11 cellular contexts compared by ENCODE assay signal in genomic region chr12:45354399-45354798, GRCh38.
DNase-seq lines count a peak whose midpoint lies in the region; ATAC-seq, FAIRE-seq and TF ChIP-seq lines count a peak whose summit lies in the region.
"Had no signal": no experiment of that assay in that cellular context is flagged by ENCODE, and none has a peak within 500 bp of the region (broad histone marks: within the 10 kb centered on the region; RNA-seq: fewer than 3 reads in every experiment).

No MANE protein-coding gene starts in this region.

- POLR2A ChIA-PET in A549 (lab: Yijun Ruan, JAX) (no interaction called here), WTC11 (lab: Charles Lee) (no interaction called here)

- TF ChIP-seq EP300 in A549 (IDR thresholded peaks at IDR 0.05) = no peak

- no peak for TF ChIP-seq POLR2A in A549 (IDR thresholded peaks at IDR 0.05; ENCODE audit: low read length)

- H3K36me3 Mint-ChIP-seq in WTC11 (peaks cover 51% of the 10 kb centered on the region), glutamatergic neuron (ENCODE audit: unreplicated experiment) (peaks cover 11% of the 10 kb centered on the region)

- H3K27ac Mint-ChIP-seq in WTC11 (peak overlapping the region; percentile 82), glutamatergic neuron (ENCODE audit: unreplicated experiment) (no peak overlapping the region)
- H3K27ac Mint-ChIP-seq: activated B cell treated with CpG ODN at 0.5 μM for 24 hours had no signal

- peak overlapping the region; percentile 43 for H3K4me2 ChIP-seq in A549

- no peak for FAIRE-seq in A549 (lab: Jason Lieb, UNC)

- ATAC-seq in A549 = peak in 1 of 2 experiments; percentile 36; a peak in 3 of 6 replicates
- peak; percentile 97 for ATAC-seq in GM18909 (IDR thresholded peaks at IDR 0.05; ENCODE audit: poor library complexity, unreplicated experiment)
- ATAC-seq in HG02798 (IDR thresholded peaks at IDR 0.05; ENCODE audit: poor library complexity, unreplicated experiment) = peak; percentile 89
- peak; percentile 74 for ATAC-seq in WTC11

- H3K4me3 Mint-ChIP-seq in WTC11 (no peak overlapping the region), glutamatergic neuron (ENCODE audit: unreplicated experiment) (no peak overlapping the region)
- H3K4me3 Mint-ChIP-seq: activated B cell treated with CpG ODN at 0.5 μM for 24 hours had no signal

- intact Hi-C loops in cardiac septum (cut with DNase I) = no loop called here

- peaks cover 13% of the 10 kb centered on the region for H3K9me3 Mint-ChIP-seq in WTC11
- H3K9me3 Mint-ChIP-seq in glutamatergic neuron (ENCODE audit: unreplicated experiment) = peaks cover 5% of the 10 kb centered on the region
- H3K9me3 Mint-ChIP-seq: activated B cell treated with CpG ODN at 0.5 μM for 24 hours had no signal

- no peak for TF ChIP-seq RAD21 in A549 (conservative IDR thresholded peaks at IDR 0.05 in 1 of 2, IDR thresholded peaks at IDR 0.05 in 1 of 2)

- peak overlapping the region; percentile 0 to 61; a peak in 4 of 6 replicates for H3K27ac ChIP-seq in A549

- H3K4me1 Mint-ChIP-seq in WTC11 = peaks cover 13% of the 10 kb centered on the region
- peaks cover 20% of the 10 kb centered on the region for H3K4me1 Mint-ChIP-seq in glutamatergic neuron (ENCODE audit: low read depth, unreplicated experiment)
- H3K4me1 Mint-ChIP-seq: activated B cell treated with CpG ODN at 0.5 μM for 24 hours had no signal

- H3K4me3 ChIP-seq in A549 = no peak overlapping the region
- H3K4me3 ChIP-seq: cardiac muscle cell had no signal

- H3K4me1 ChIP-seq in A549 = peaks cover 49% of the 10 kb centered on the region

- TF ChIP-seq CTCF in A549 (IDR thresholded peaks at IDR 0.05) (no peak), WTC11 (IDR thresholded peaks at IDR 0.05) (no peak), glutamatergic neuron (IDR thresholded peaks at IDR 0.05; ENCODE audit: partially characterized antibody, unreplicated experiment) (no peak)

- DNase-seq in A549 (ENCODE audit: low read depth in 1 of 2, low spot score in 1 of 2) (peak in 1 of 2 experiments; percentile 18), WTC11 (ENCODE audit: low spot score) (no peak), NOMO-1 treated with dmso at 0.1 percent for 144 hours (lab: John Stamatoyannopoulos, UW; ENCODE audit: unreplicated experiment) (no peak), cardiac septum (ENCODE audit: low spot score) (no peak), glutamatergic neuron (no peak)
- DNase-seq in activated CD8-positive, alpha-beta memory T cell treated with anti-CD3 and anti-CD28 coated beads, Interleukin-2, amount 50 U/mL, for 48 hours = no peak
- DNase-seq: activated B cell treated with CpG ODN at 0.5 μM for 24 hours, NCI-H82 had no signal

- CTCF ChIA-PET in A549 (lab: Yijun Ruan, JAX) = no interaction called here
- CTCF ChIA-PET in WTC11 (lab: Charles Lee) = no interaction called here

- H3K27me3 Mint-ChIP-seq in WTC11 (ENCODE audit: low read depth) (no peaks in the 10 kb centered on the region), glutamatergic neuron (ENCODE audit: unreplicated experiment) (no peaks in the 10 kb centered on the region)
- H3K27me3 Mint-ChIP-seq: activated B cell treated with CpG ODN at 0.5 μM for 24 hours had no signal

- no peaks in the 10 kb centered on the region for H3K9me3 ChIP-seq in A549

TF ChIP-seq in A549, 52 proteins besides CTCF, POLR2A, EP300 and RAD21:
- TF ChIP-seq FOSB (CRISPR knock-in tag; IDR thresholded peaks at IDR 0.05) = no peak
- no peak for TF ChIP-seq HDAC2 (IDR thresholded peaks at IDR 0.05)
TF ChIP-seq in A549: peak in this region for 0.

TF ChIP-seq in WTC11, 78 proteins besides CTCF, POLR2A, EP300 and RAD21:
- TF ChIP-seq KAT7 (CRISPR knock-in tag; IDR thresholded peaks at IDR 0.05; ENCODE audit: borderline replicate concordance) = no peak
- TF ChIP-seq, protein P1, sequence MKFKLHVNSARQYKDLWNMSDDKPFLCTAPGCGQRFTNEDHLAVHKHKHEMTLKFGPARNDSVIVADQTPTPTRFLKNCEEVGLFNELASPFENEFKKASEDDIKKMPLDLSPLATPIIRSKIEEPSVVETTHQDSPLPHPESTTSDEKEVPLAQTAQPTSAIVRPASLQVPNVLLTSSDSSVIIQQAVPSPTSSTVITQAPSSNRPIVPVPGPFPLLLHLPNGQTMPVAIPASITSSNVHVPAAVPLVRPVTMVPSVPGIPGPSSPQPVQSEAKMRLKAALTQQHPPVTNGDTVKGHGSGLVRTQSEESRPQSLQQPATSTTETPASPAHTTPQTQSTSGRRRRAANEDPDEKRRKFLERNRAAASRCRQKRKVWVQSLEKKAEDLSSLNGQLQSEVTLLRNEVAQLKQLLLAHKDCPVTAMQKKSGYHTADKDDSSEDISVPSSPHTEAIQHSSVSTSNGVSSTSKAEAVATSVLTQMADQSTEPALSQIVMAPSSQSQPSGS (CRISPR knock-in tag; IDR thresholded peaks at IDR 0.05; ENCODE audit: borderline replicate concordance, low read depth) = no peak
- TF ChIP-seq, protein P2, sequence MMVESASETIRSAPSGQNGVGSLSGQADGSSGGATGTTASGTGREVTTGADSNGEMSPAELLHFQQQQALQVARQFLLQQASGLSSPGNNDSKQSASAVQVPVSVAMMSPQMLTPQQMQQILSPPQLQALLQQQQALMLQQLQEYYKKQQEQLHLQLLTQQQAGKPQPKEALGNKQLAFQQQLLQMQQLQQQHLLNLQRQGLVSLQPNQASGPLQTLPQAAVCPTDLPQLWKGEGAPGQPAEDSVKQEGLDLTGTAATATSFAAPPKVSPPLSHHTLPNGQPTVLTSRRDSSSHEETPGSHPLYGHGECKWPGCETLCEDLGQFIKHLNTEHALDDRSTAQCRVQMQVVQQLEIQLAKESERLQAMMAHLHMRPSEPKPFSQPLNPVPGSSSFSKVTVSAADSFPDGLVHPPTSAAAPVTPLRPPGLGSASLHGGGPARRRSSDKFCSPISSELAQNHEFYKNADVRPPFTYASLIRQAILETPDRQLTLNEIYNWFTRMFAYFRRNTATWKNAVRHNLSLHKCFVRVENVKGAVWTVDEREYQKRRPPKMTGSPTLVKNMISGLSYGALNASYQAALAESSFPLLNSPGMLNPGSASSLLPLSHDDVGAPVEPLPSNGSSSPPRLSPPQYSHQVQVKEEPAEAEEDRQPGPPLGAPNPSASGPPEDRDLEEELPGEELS (CRISPR knock-in tag; IDR thresholded peaks at IDR 0.05) = peak; percentile 28; the same call in 1 of the 2 replicates
- no peak for TF ChIP-seq GTF2I (CRISPR knock-in tag; conservative IDR thresholded peaks at IDR 0.05)
- TF ChIP-seq TCF7 (CRISPR knock-in tag; IDR thresholded peaks at IDR 0.05; ENCODE audit: low read depth) = no peak
- no peak for TF ChIP-seq GRHL2 (CRISPR knock-in tag; IDR thresholded peaks at IDR 0.05; ENCODE audit: insufficient replicate concordance, severe bottlenecking)
- TF ChIP-seq, protein P3, sequence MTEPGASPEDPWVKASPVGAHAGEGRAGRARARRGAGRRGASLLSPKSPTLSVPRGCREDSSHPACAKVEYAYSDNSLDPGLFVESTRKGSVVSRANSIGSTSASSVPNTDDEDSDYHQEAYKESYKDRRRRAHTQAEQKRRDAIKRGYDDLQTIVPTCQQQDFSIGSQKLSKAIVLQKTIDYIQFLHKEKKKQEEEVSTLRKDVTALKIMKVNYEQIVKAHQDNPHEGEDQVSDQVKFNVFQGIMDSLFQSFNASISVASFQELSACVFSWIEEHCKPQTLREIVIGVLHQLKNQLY (CRISPR knock-in tag; IDR thresholded peaks at IDR 0.05) = no peak
- TF ChIP-seq, protein P4, sequence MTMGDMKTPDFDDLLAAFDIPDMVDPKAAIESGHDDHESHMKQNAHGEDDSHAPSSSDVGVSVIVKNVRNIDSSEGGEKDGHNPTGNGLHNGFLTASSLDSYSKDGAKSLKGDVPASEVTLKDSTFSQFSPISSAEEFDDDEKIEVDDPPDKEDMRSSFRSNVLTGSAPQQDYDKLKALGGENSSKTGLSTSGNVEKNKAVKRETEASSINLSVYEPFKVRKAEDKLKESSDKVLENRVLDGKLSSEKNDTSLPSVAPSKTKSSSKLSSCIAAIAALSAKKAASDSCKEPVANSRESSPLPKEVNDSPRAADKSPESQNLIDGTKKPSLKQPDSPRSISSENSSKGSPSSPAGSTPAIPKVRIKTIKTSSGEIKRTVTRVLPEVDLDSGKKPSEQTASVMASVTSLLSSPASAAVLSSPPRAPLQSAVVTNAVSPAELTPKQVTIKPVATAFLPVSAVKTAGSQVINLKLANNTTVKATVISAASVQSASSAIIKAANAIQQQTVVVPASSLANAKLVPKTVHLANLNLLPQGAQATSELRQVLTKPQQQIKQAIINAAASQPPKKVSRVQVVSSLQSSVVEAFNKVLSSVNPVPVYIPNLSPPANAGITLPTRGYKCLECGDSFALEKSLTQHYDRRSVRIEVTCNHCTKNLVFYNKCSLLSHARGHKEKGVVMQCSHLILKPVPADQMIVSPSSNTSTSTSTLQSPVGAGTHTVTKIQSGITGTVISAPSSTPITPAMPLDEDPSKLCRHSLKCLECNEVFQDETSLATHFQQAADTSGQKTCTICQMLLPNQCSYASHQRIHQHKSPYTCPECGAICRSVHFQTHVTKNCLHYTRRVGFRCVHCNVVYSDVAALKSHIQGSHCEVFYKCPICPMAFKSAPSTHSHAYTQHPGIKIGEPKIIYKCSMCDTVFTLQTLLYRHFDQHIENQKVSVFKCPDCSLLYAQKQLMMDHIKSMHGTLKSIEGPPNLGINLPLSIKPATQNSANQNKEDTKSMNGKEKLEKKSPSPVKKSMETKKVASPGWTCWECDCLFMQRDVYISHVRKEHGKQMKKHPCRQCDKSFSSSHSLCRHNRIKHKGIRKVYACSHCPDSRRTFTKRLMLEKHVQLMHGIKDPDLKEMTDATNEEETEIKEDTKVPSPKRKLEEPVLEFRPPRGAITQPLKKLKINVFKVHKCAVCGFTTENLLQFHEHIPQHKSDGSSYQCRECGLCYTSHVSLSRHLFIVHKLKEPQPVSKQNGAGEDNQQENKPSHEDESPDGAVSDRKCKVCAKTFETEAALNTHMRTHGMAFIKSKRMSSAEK (CRISPR knock-in tag; IDR thresholded peaks at IDR 0.05; ENCODE audit: borderline replicate concordance) = no peak
- TF ChIP-seq PRRX2 (CRISPR knock-in tag; IDR thresholded peaks at IDR 0.05) = no peak
